Comparison of ENCODE assay signal across 1 cellular context in genomic region chr16:11583171-11583570, GRCh38.
TF ChIP-seq lines count a peak whose summit lies in the region.

No MANE protein-coding gene starts in this region.

TF ChIP-seq in GM12878, 131 proteins besides CTCF, POLR2A, EP300 and RAD21:
- TF ChIP-seq IKZF2 (IDR thresholded peaks at IDR 0.05) (peak in 1 of 2 experiments; percentile 4; a peak in 1 of 4 replicates), MEF2A (IDR thresholded peaks at IDR 0.05; ENCODE audit: insufficient read depth, low read depth, low read length) (no peak), HCFC1 (IDR thresholded peaks at IDR 0.05; ENCODE audit: low read length) (no peak), SMARCA5 (IDR thresholded peaks at IDR 0.05) (no peak), SPI1 (IDR thresholded peaks at IDR 0.05; ENCODE audit: borderline replicate concordance, insufficient read depth, low read depth, low read length) (no peak), ETV6 (conservative IDR thresholded peaks at IDR 0.05 in 1 of 2, IDR thresholded peaks at IDR 0.05 in 1 of 2; ENCODE audit: borderline replicate concordance in 1 of 2, low read depth in 1 of 2) (no peak), ZNF622 (IDR thresholded peaks at IDR 0.05) (no peak), HDAC2 (IDR thresholded peaks at IDR 0.05) (no peak)
TF ChIP-seq in GM12878: peak in this region for 1.
